12 cellular contexts compared by ENCODE assay signal in the genomic region with DNA sequence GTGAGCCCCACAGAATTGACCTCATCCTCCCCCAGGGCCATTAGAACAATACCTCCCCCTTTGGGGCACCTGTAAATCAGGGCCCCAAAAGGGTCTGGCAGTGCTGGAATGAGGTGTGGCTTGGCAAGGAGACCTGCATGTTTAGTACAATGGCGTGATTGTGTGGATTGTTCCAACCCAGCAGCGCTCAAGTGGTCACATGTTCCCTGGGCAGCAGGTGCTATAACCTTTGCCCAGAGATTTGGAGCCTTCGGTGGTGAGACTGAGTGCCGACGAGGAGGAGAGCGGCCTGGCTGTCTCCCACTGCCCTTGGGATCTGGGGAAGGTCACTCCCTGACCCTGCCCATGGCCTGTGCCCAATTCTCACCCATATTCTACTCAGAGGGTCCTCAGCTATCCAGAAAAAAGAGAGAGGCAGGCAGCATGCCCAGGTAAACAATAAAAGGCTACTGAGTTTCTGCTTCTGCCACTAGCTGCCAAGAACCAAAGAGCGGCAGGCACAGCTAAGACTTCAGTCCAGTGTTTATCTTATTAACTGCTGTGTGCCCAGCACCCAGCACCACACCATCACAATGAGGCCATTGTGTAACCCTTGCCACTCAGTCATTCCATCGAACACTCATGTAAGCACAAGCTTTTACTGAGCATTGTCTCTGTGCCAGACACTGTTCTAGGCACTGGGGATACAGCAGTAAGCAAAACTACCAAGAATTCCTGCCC. TPM values are rescaled to one million over a fixed set of nuclear protein-coding genes. Genes with fewer than 3 reads are reported as not detected.
"Had no signal": no experiment of that assay in that cellular context is flagged by ENCODE, and none has a peak within 500 bp of the region (broad histone marks: within the 10 kb centered on the region; RNA-seq: fewer than 3 reads in every experiment).

No MANE protein-coding gene starts in this region.

RNA-seq across cellular contexts. Expression of a gene that starts 54.6 kb away (rescaled TPM):
- total RNA-seq: activated B cell treated with CpG ODN at 0.5 μM for 24 hours; activated CD8-positive, alpha-beta T cell treated with anti-CD3 and anti-CD28 coated beads for 36 hours; activated T-cell treated with anti-CD3 and anti-CD28 coated beads, Interleukin-2, amount 50 U/mL, for 4 hours; activated T-helper 17 cell treated with anti-CD3 and anti-CD28 coated beads, Interleukin-2, amount 50 U/mL, for 72 hours; chondrocyte; endothelial cell of umbilical vein; esophagus squamous epithelium; fibroblast of lung; fibroblast of villous mesenchyme; gastroesophageal sphincter; T-helper 17 cell had no signal
- polyA plus RNA-seq: adipose tissue, endothelial cell of umbilical vein, fibroblast of lung had no signal
